Comparison of ENCODE assay signal across 18 cellular contexts in genomic region chr10:113426181-113426837, GRCh38.
DNase-seq lines count a peak whose midpoint lies in the region; ATAC-seq and TF ChIP-seq lines count a peak whose summit lies in the region.
"Had no signal": no experiment of that assay in that cellular context is flagged by ENCODE, and none has a peak within 500 bp of the region (broad histone marks: within the 10 kb centered on the region; RNA-seq: fewer than 3 reads in every experiment).

No MANE protein-coding gene starts in this region.

- 0 out of 2 replicates have a peak, but pooled peaks have one; percentile 2 for TF ChIP-seq RAD21 in HCT116 (IDR thresholded peaks at IDR 0.05; ENCODE audit: low read depth)

- no peak overlapping the region for H3K27ac ChIP-seq in HCT116 (ENCODE audit: low read depth, low read length)
- H3K27ac ChIP-seq: 22Rv1 had no signal

- POLR2A ChIA-PET in HCT116 (lab: Charles Lee): interaction anchor here (0.6 kb wide), 1 partner anchor 1012 kb away, joined by 4 read pairs; no protein-coding TSS in a partner anchor

- CTCF ChIA-PET in HCT116 (lab: Charles Lee): no interaction called here

- H3K27me3 ChIP-seq in HCT116 (ENCODE audit: insufficient read depth, low read length): 0 out of 2 replicates have a peak, but pooled peaks cover 5% of the 10 kb centered on the region

- no peaks in the 10 kb centered on the region for H4K20me1 ChIP-seq in HCT116 (ENCODE audit: insufficient read depth)

- H3K9me3 ChIP-seq in HCT116 (ENCODE audit: control insufficient read depth in 1 of 2, insufficient read depth in 1 of 2, low read depth in 1 of 2, low read length in 2 of 2): no peaks in the 10 kb centered on the region

- no peak for TF ChIP-seq CTCF in HCT116 (IDR thresholded peaks at IDR 0.05 in 2 of 3, conservative IDR thresholded peaks at IDR 0.05 in 1 of 3; ENCODE audit: borderline replicate concordance in 1 of 3, insufficient read depth in 1 of 3, low read depth in 2 of 3, low read length in 2 of 3)

- TF ChIP-seq POLR2A in HCT116 (IDR thresholded peaks at IDR 0.05; ENCODE audit: borderline replicate concordance, extremely low read depth, insufficient read depth, insufficient read length): no peak

- BruUV-seq in HCT116 (replicated peaks; lab: Mats Ljungman, UMichigan): no TSS peak

- ATAC-seq in HCT116: no peak
- no peak for ATAC-seq in esophagus mucosa
- ATAC-seq: HepG2, T-helper 17 cell had no signal

- RAD21 ChIA-PET in HCT116 (lab: Charles Lee; ENCODE audit: low non-redundant PET in 1 of 2, low total read pairs in 2 of 2, uncharacterized antibody in 2 of 2, unreplicated experiment in 2 of 2): no interaction called here

- H2AFZ ChIP-seq in HCT116 (ENCODE audit: low read depth, low read length, poor library complexity, severe bottlenecking): no peak overlapping the region

- no peak overlapping the region for H3K4me3 ChIP-seq in HCT116 (replicated peaks in 1 of 2; ENCODE audit: low read depth in 1 of 2, low read length in 2 of 2)

- H3K9ac ChIP-seq in HCT116 (ENCODE audit: low read length): no peak overlapping the region

- no peaks in the 10 kb centered on the region for H3K9me2 ChIP-seq in HCT116 (ENCODE audit: insufficient read depth)

- intact Hi-C loops in HCT116 (cut with micrococcal nuclease): no loop called here

- no peaks in the 10 kb centered on the region; a peak in 1 of 4 replicates for H3K4me1 ChIP-seq in HCT116 (ENCODE audit: control insufficient read depth in 1 of 2, insufficient read depth in 2 of 2, low read length in 2 of 2)

- no peak overlapping the region for H3K4me2 ChIP-seq in HCT116 (ENCODE audit: low read length)

- DNase-seq in DMS53 (lab: John Stamatoyannopoulos, UW) (peak; percentile 30), DMS53 treated with DMSO at 0.1 percent for 48 hours (lab: John Stamatoyannopoulos, UW; ENCODE audit: unreplicated experiment) (no peak), HCT116 (ENCODE audit: low read depth, low spot score) (no peak), NCI-H69 (lab: John Stamatoyannopoulos, UW) (peak; percentile 28), left kidney (ENCODE audit: low read depth, low spot score) (peak; percentile 20), NCI-H2227 treated with DMSO at 0.1 percent for 48 hours (lab: John Stamatoyannopoulos, UW) (no peak)
- DNase-seq in effector CD4-positive, alpha-beta T cell: no peak
- DNase-seq: Calu3; KBM-7; NCI-H1436 treated with DMSO at 0.1 percent for 48 hours; NCI-H524 treated with DMSO at 0.1 percent for 48 hours; NK-92 treated with Interleukin-12 subunit alpha and Interleukin-12 subunit beta, amount 100 ng/mL, for 24 hours; RPMI8226; SIG-M5; T-helper 17 cell had no signal

- H3K79me2 ChIP-seq in HCT116 (ENCODE audit: insufficient read depth, low read length): no peaks in the 10 kb centered on the region

- no peaks in the 10 kb centered on the region for H3K36me3 ChIP-seq in HCT116 (ENCODE audit: control insufficient read depth in 1 of 2, insufficient read depth in 2 of 2, low read length in 2 of 2)

TF ChIP-seq in HCT116, 20 proteins besides CTCF, POLR2A, EP300 and RAD21:
- no peak for TF ChIP-seq SIN3A (IDR thresholded peaks at IDR 0.05; ENCODE audit: low read depth)
- TF ChIP-seq JUND (IDR thresholded peaks at IDR 0.05): no peak
- no peak for TF ChIP-seq ELF1 (IDR thresholded peaks at IDR 0.05; ENCODE audit: borderline replicate concordance, low read depth)
TF ChIP-seq in HCT116: peak in this region for 0.

Comparison
In these comparisons a context has a peak if more than half of its experiments do, and no peak if none do; other contexts are left out.
1. DNase-seq: peak in DMS53 (single experiment), NCI-H69 (single experiment) and left kidney (single experiment); none in DMS53 treated with DMSO at 0.1 percent for 48 hours (single experiment), HCT116 (single experiment), NCI-H2227 treated with DMSO at 0.1 percent for 48 hours (single experiment) and effector CD4-positive, alpha-beta T cell (single experiment).